Comparison of ENCODE assay signal across 24 cellular contexts in the genomic region with DNA sequence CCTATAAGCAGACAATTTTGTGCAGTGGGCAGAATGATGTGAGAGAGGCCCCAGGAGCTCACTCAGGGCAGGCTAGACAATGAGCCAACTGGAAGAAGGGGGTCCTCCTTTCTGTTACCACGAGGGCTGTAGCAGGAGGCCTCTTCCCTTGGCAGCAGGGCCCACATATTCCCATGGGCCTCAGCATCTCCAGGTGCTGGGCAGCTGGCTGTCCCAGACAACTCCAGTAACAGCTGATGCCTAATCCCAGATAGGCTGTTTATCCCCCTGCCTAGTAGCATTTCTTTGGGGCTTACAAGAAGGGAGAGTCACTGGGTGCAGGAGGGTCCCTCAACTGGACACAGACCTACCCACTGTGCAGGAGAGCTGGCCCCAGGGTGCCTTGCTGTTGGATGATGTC.
DNase-seq lines count a peak whose midpoint lies in the region; ATAC-seq lines count a peak whose summit lies in the region.
"Had no signal": no experiment of that assay in that cellular context is flagged by ENCODE, and none has a peak within 500 bp of the region (broad histone marks: within the 10 kb centered on the region; RNA-seq: fewer than 3 reads in every experiment).

No MANE protein-coding gene starts in this region.

- H4K5ac ChIP-seq in mesendoderm (ENCODE audit: low read length) = no peak overlapping the region

- peaks cover 2% of the 10 kb centered on the region for H3K4me1 ChIP-seq in mesendoderm (ENCODE audit: control insufficient read depth, low read depth, low read length)
- H3K4me1 ChIP-seq: Caco-2 had no signal

- H3K4me2 ChIP-seq in mesendoderm (ENCODE audit: low read length) = no peak overlapping the region
- H3K4me2 ChIP-seq: KMS-11, SK-N-SH had no signal

- peak overlapping the region; percentile 6 for H3K18ac ChIP-seq in mesendoderm (ENCODE audit: low read length)

- no peaks in the 10 kb centered on the region for H3K36me3 ChIP-seq in mesendoderm (ENCODE audit: control insufficient read depth, insufficient read depth, low read length)

- no peaks in the 10 kb centered on the region for H3K79me1 ChIP-seq in mesendoderm (ENCODE audit: low read length)

- H2AK5ac ChIP-seq in mesendoderm (ENCODE audit: low read length) = no peak overlapping the region

- H3K56ac ChIP-seq in mesendoderm (ENCODE audit: low read length) = no peak overlapping the region

- no peak overlapping the region for H2BK15ac ChIP-seq in mesendoderm (replicated peaks; ENCODE audit: low read depth)

- no peak overlapping the region for H3K4me3 ChIP-seq in mesendoderm (ENCODE audit: low read length)

- intact Hi-C loops in Right ventricle myocardium superior (cut with DNase I) = no loop called here

- ATAC-seq in Right ventricle myocardium superior (ENCODE audit: poor library complexity) = no peak
- ATAC-seq: CD8-positive, alpha-beta T cell; Panc1; T-helper 17 cell had no signal

- WGBS in mesendoderm (ENCODE audit: extremely low coverage, insufficient coverage, low lambda C conversion rate) = no CpG with 5 or more reads among the region's 1 CpG

- H3K27ac ChIP-seq in mesendoderm (ENCODE audit: low read depth, low read length) = no peak overlapping the region
- H3K27ac ChIP-seq: C4-2B, HL-60, KMS-11, RWPE1 had no signal

- H4K8ac ChIP-seq in mesendoderm (ENCODE audit: low read depth, low read length) = no peak overlapping the region

- no peak overlapping the region for H2BK120ac ChIP-seq in mesendoderm (ENCODE audit: low read depth, low read length)

- DNase-seq in DMS 273 (lab: John Stamatoyannopoulos, UW; ENCODE audit: unreplicated experiment) = peak; percentile 82
- DNase-seq in NCI-H2171 (lab: John Stamatoyannopoulos, UW) = peak; percentile 60
- peak; percentile 70 for DNase-seq in NCI-H82 treated with DMSO at 0.1 percent for 48 hours (lab: John Stamatoyannopoulos, UW; ENCODE audit: unreplicated experiment)
- no peak for DNase-seq in mesendoderm
- DNase-seq in activated CD4-positive, alpha-beta T cell treated with anti-CD3 and anti-CD28 coated beads for 1 hour = no peak
- DNase-seq in NK-92 (lab: John Stamatoyannopoulos, UW; ENCODE audit: unreplicated experiment) = no peak
- no peak for DNase-seq in Right ventricle myocardium superior
- DNase-seq: Caco-2; CD8-positive, alpha-beta T cell; DMS153; DND-41; MM.1S; NCI-H1417 treated with DMSO at 0.1 percent for 48 hours; NCI-H187 treated with DMSO at 0.1 percent for 48 hours; NCI-H2227 treated with DMSO at 0.1 percent for 48 hours; NCI-H748 treated with DMSO at 0.1 percent for 48 hours; SHP77 treated with DMSO at 0.1 percent for 48 hours; SK-N-SH; T-helper 17 cell had no signal

- H3K27me3 ChIP-seq in mesendoderm (ENCODE audit: insufficient read depth, low read length, poor library complexity) = no peaks in the 10 kb centered on the region

- H3K4ac ChIP-seq in mesendoderm (ENCODE audit: low read depth, low read length) = peak overlapping the region; percentile 22

- H3K9ac ChIP-seq in mesendoderm (ENCODE audit: low read length) = no peak overlapping the region
- H3K9ac ChIP-seq: KMS-11, SK-N-SH had no signal

- no peak overlapping the region for H3K23ac ChIP-seq in mesendoderm (ENCODE audit: low read length)

- H3K79me2 ChIP-seq in mesendoderm (ENCODE audit: control insufficient read depth, insufficient read depth, low read length) = no peaks in the 10 kb centered on the region

- H2BK5ac ChIP-seq in mesendoderm (ENCODE audit: low read length) = no peak overlapping the region

Comparison
In these comparisons a context has a peak if more than half of its experiments do, and no peak if none do; other contexts are left out.
1. DNase-seq: peak in DMS 273 (single experiment), NCI-H2171 (single experiment) and NCI-H82 treated with DMSO at 0.1 percent for 48 hours (single experiment); none in mesendoderm (single experiment), activated CD4-positive, alpha-beta T cell treated with anti-CD3 and anti-CD28 coated beads for 1 hour (single experiment), NK-92 (single experiment) and Right ventricle myocardium superior (single experiment).